19 cellular contexts compared by ENCODE assay signal in the genomic region with DNA sequence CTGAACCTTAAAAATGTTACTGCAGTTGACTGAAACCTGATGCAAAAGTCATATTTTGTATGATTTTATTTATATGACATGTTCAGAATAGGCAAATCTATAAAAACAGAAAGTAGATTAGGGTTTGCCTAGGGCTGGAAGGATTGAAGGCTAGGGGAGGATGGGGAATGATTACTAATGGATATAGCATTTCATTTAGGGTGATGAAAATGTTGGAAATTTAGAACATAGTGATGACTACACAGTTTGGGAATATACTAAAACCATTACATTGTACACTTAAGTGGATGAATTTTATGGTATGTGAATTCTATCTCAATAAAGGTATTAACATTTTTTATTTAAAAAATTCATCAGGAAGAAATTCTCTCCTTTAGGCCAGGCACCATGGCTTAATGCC.
"Had no signal": no experiment of that assay in that cellular context is flagged by ENCODE, and none has a peak within 500 bp of the region (broad histone marks: within the 10 kb centered on the region; RNA-seq: fewer than 3 reads in every experiment).

No MANE protein-coding gene starts in this region.

- H3K36me3 ChIP-seq: esophagus muscularis mucosa, gastroesophageal sphincter, neutrophil, right atrium auricular region, sigmoid colon, thyroid gland had no signal

- H3K27me3 ChIP-seq: dorsolateral prefrontal cortex, esophagus muscularis mucosa, gastroesophageal sphincter, right atrium auricular region, sigmoid colon, thyroid gland had no signal

- H3K9me3 ChIP-seq: esophagus muscularis mucosa, gastroesophageal sphincter, mucosa of descending colon, neutrophil, right atrium auricular region, sigmoid colon, thyroid gland had no signal

- H3K4me1 ChIP-seq: esophagus muscularis mucosa, gastroesophageal sphincter, right atrium auricular region, sigmoid colon had no signal

- ATAC-seq: gastroesophageal sphincter; left lobe of liver; mucosa of descending colon; naive thymus-derived CD8-positive, alpha-beta T cell had no signal

- DNase-seq: dorsolateral prefrontal cortex; effector CD8-positive, alpha-beta T cell; glutamatergic neuron; islet precursor cell; mammary epithelial cell; mucosa of descending colon; naive thymus-derived CD8-positive, alpha-beta T cell; sigmoid colon; small intestine; stimulated activated CD4-positive, alpha-beta T cell treated with anti-CD3 and anti-CD28 coated beads, Interleukin-12 subunit alpha, Interleukin-12 subunit beta, amount 100 ng/mL, for 4 hours; stimulated activated CD4-positive, alpha-beta T cell treated with anti-CD3 and anti-CD28 coated beads, Interleukin-2, amount 100 ng/mL, for 48 hours; stimulated activated naive CD4-positive, alpha-beta T cell treated with Interleukin-2 at 50 U/mL for 16 hours; thyroid gland had no signal

- H3K27ac ChIP-seq: coronary artery, dorsolateral prefrontal cortex, esophagus muscularis mucosa, gastroesophageal sphincter, neutrophil, right atrium auricular region, sigmoid colon, thyroid gland had no signal

- H3K4me3 ChIP-seq: coronary artery, dorsolateral prefrontal cortex, esophagus muscularis mucosa, gastroesophageal sphincter, mucosa of descending colon, right atrium auricular region, sigmoid colon, thyroid gland had no signal
